ENCODE assay signal across 8 cellular contexts in genomic region chr15:41796457-41796856, GRCh38. TPM values are rescaled to one million over a fixed set of nuclear protein-coding genes. Genes with fewer than 3 reads are reported as not detected.
A peak's percentile ranks its signal among the peaks of the same experiment; 100 is the strongest.
DNase-seq lines count a peak whose midpoint lies in the region; ATAC-seq and TF ChIP-seq lines count a peak whose summit lies in the region.
"Had no signal": no experiment of that assay in that cellular context is flagged by ENCODE, and none has a peak within 500 bp of the region (broad histone marks: within the 10 kb centered on the region; RNA-seq: fewer than 3 reads in every experiment).

No MANE protein-coding gene starts in this region.

- H3K36me3 ChIP-seq in KOPT-K1 (ENCODE audit: insufficient read depth, low read length) (peaks cover 18% of the 10 kb centered on the region; the same call in 1 of the 2 replicates), right lobe of liver (no peaks in the 10 kb centered on the region), tibial artery (peaks cover 11 to 18% (median 14%) of the 10 kb centered on the region in 3 donors)

- H3K9me3 ChIP-seq in KOPT-K1 (ENCODE audit: insufficient read depth, low read length, poor library complexity, severe bottlenecking) (no peaks in the 10 kb centered on the region), right lobe of liver (no peaks in the 10 kb centered on the region), tibial artery (no peaks in the 10 kb centered on the region)

- ATAC-seq in right lobe of liver: peak; percentile 16 to 52 (median 32)
- ATAC-seq in HG02588 (IDR thresholded peaks at IDR 0.05; ENCODE audit: unreplicated experiment): no peak
- ATAC-seq in HG02885 (IDR thresholded peaks at IDR 0.05; ENCODE audit: poor library complexity, unreplicated experiment): no peak
- ATAC-seq: WTC11 had no signal

- 52% methylated on average over 4 of the region's 4 CpGs for WGBS in right lobe of liver (ENCODE audit: insufficient coverage, low coverage, low lambda C conversion rate, missing lambda C conversion rate)

- no peak for TF ChIP-seq POLR2A in right lobe of liver (IDR thresholded peaks at IDR 0.05)

- TF ChIP-seq CTCF in coronary artery (IDR thresholded peaks at IDR 0.05): no peak
- TF ChIP-seq CTCF in right lobe of liver (IDR thresholded peaks at IDR 0.05): no peak
- TF ChIP-seq CTCF in tibial artery (IDR thresholded peaks at IDR 0.05): no peak

- intact Hi-C loops in right lobe of liver (cut with DNase I): no loop called here
- intact Hi-C loops in tibial artery (cut with DNase I; ENCODE audit: low total_unique reads): no loop called here

- H3K27ac ChIP-seq in KOPT-K1 (ENCODE audit: low read depth, low read length, poor library complexity, severe bottlenecking) (peak overlapping the region; percentile 38), coronary artery (peak overlapping the region; percentile 0 to 27), right lobe of liver (no peak overlapping the region), tibial artery (peak overlapping the region; percentile 33 to 38)

- H3K27me3 ChIP-seq in right lobe of liver (no peaks in the 10 kb centered on the region), tibial artery (no peaks in the 10 kb centered on the region)

- no peak for DNase-seq in coronary artery (ENCODE audit: low spot score)
- DNase-seq in right lobe of liver: no peak
- DNase-seq in tibial artery: no peak
- DNase-seq in C1 segment of cervical spinal cord (lab: John Stamatoyannopoulos, UW): no peak

- H3K4me3 ChIP-seq in coronary artery: no peak overlapping the region
- H3K4me3 ChIP-seq in right lobe of liver: no peak overlapping the region
- no peak overlapping the region for H3K4me3 ChIP-seq in tibial artery

- peaks cover 0 to 10% (median 0%) of the 10 kb centered on the region in 4 donors for H3K4me1 ChIP-seq in right lobe of liver
- peaks cover 0 to 34% (median 14%) of the 10 kb centered on the region in 4 donors for H3K4me1 ChIP-seq in tibial artery

RNA-seq across cellular contexts. Expression of gene MAPKBP1, which starts 22.2 kb away (rescaled TPM):
- total RNA-seq in right lobe of liver: 1 to 10 TPM; 4.3 to 7.9 (median 5.7) TPM

RNA-seq across cellular contexts. Expression of gene JMJD7, which starts 31.4 kb away (rescaled TPM):
- total RNA-seq in right lobe of liver: 1 to 10 TPM; 6.0 to 8.6 (median 7.3) TPM

RNA-seq across cellular contexts. Expression of gene PLA2G4B, which starts 42.2 kb away (rescaled TPM):
- total RNA-seq in right lobe of liver: 1 to 10 TPM in 5 of 6 experiments, under 1 TPM in 1; 0.31 to 7.3 (median 4.7) TPM

Comparison
In these comparisons a context has a peak if more than half of its experiments do, and no peak if none do; other contexts are left out.
1. H3K27ac ChIP-seq: peak in KOPT-K1 (single experiment), coronary artery (2 of 2) and tibial artery (2 of 2); none in right lobe of liver (0 of 3).
2. ATAC-seq: peak in right lobe of liver (4 of 4); none in HG02588 (single experiment) and HG02885 (single experiment).